Comparison of ENCODE assay signal across 8 cellular contexts in the genomic region with DNA sequence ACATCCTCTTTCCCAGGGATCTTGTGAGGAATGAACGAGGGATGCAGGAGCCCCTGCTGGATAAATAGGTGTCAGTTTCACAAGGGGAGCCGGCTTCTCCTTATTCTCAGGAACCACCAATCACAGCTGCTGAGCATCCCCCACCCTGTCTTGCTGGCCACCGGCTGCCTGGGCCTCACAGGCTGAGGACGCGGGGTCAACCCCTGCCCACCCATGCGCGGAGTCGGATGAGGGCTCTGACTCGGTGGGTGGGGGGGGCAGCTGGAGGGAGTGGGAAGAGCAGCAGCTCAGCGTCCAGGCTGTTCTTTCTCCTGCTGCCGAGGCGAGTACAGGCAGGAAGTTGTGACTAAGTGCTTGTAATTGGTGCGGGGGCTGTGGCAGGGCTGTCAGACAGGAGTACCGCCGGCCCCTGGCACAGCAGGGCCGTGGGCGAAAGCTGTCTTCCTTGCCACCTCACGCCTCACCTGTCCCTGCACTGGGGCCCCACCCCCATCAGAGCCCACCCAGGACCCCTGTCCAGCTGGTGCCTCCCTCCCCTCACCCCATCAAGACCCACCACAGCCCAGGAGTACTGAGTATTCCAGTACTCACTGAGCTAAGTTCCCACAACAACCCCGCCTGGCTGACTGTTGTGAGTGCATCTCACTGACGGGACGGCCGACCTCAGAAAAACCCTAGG. TPM values are rescaled to one million over a fixed set of nuclear protein-coding genes. Genes with fewer than 3 reads are reported as not detected.
DNase-seq lines count a peak whose midpoint lies in the region; ATAC-seq and TF ChIP-seq lines count a peak whose summit lies in the region.

No MANE protein-coding gene starts in this region.

- TF ChIP-seq CTCF in HFFc6 (IDR thresholded peaks at IDR 0.05) = no peak

- H3K27ac Mint-ChIP-seq in HFFc6 = peak overlapping the region; percentile 82

- peak overlapping the region; percentile 76 for H3K4me3 Mint-ChIP-seq in HFFc6

- H3K27me3 Mint-ChIP-seq in HFFc6 (ENCODE audit: insufficient read depth) = peaks cover under 1% of the 10 kb centered on the region; the same call in 1 of the 2 replicates

- peak; percentile 21 for ATAC-seq in left lobe of liver
- ATAC-seq in HG02798 (IDR thresholded peaks at IDR 0.05; ENCODE audit: poor library complexity, unreplicated experiment) = no peak
- no peak for ATAC-seq in HG03139 (IDR thresholded peaks at IDR 0.05; ENCODE audit: unreplicated experiment)

- H3K36me3 Mint-ChIP-seq in HFFc6 (ENCODE audit: low read depth) = no peaks in the 10 kb centered on the region

- H3K9me3 Mint-ChIP-seq in HFFc6 = no peaks in the 10 kb centered on the region

- peak; percentile 91 for DNase-seq in AG08396 (ENCODE audit: low spot score)
- peak; percentile 79 for DNase-seq in HFFc6
- DNase-seq in T-helper 22 cell (ENCODE audit: low read depth) = peak; percentile 33
- DNase-seq in amygdala (lab: John Stamatoyannopoulos, UW) = peak in 43 of 56 donors; percentile 6 to 71 (median 31)
- DNase-seq in left lobe of liver (ENCODE audit: low spot score) = no peak
- DNase-seq in stimulated activated CD8-positive, alpha-beta memory T cell treated with anti-CD3 and anti-CD28 coated beads, Interleukin-15, amount 100 ng/mL, for 24 hours (ENCODE audit: low read depth) = peak; percentile 26

- peaks cover 20% of the 10 kb centered on the region for H3K4me1 Mint-ChIP-seq in HFFc6 (ENCODE audit: low read depth)

RNA-seq across cellular contexts. Expression of a gene that starts 11.0 kb away (rescaled TPM):
- not detected for total RNA-seq in HFFc6 (2021; fragmentation: NEBNext Ultra II Directional; extraction: Animal tissue kit (Norgen Biotek cat#: 25700))
- 0.13 TPM for total RNA-seq in left lobe of liver

RNA-seq across cellular contexts. Expression of a gene that starts 26.9 kb away (rescaled TPM):
- 10 to 100 TPM; 17.6 to 22.2 (median 19.3) TPM for total RNA-seq in HFFc6 (2021; fragmentation: NEBNext Ultra II Directional; extraction: Animal tissue kit (Norgen Biotek cat#: 25700))
- 0.88 TPM for total RNA-seq in left lobe of liver

RNA-seq across cellular contexts. Expression of a gene that starts 41.9 kb away (rescaled TPM):
- 1,000 to 10,000 TPM; 1,572 to 1,808 (median 1,628) TPM for total RNA-seq in HFFc6 (2021; fragmentation: NEBNext Ultra II Directional; extraction: Animal tissue kit (Norgen Biotek cat#: 25700))
- total RNA-seq in left lobe of liver = 886 TPM

RNA-seq across cellular contexts. Expression of a gene that starts 55.1 kb away (rescaled TPM):
- total RNA-seq in HFFc6 (2021; fragmentation: NEBNext Ultra II Directional; extraction: Animal tissue kit (Norgen Biotek cat#: 25700)) = 10 to 100 TPM; 85.6 to 93.1 (median 87.2) TPM
- total RNA-seq in left lobe of liver = 34.7 TPM

RNA-seq across cellular contexts. Expression of a gene that starts 55.2 kb away (rescaled TPM):
- 10 to 100 TPM in 1 of 6 experiments, 1 to 10 TPM in 5; 6.3 to 10.1 (median 7.8) TPM for total RNA-seq in HFFc6 (2021; fragmentation: NEBNext Ultra II Directional; extraction: Animal tissue kit (Norgen Biotek cat#: 25700))
- total RNA-seq in left lobe of liver = 5.2 TPM
